1 cellular context compared by ENCODE assay signal in genomic region chr1:42381424-42381673, GRCh38.
TF ChIP-seq lines count a peak whose summit lies in the region.

No MANE protein-coding gene starts in this region.

TF ChIP-seq in GM12878, 131 proteins besides CTCF, POLR2A, EP300 and RAD21 (continued from another document):
- TF ChIP-seq BCL11A (IDR thresholded peaks at IDR 0.05; ENCODE audit: low read depth, low read length) (no peak), HDGF (IDR thresholded peaks at IDR 0.05) (no peak), MEF2B (IDR thresholded peaks at IDR 0.05; ENCODE audit: partially characterized antibody, poor library complexity, severe bottlenecking) (no peak), RB1 (IDR thresholded peaks at IDR 0.05; ENCODE audit: borderline replicate concordance) (no peak), CHD1 (IDR thresholded peaks at IDR 0.05; ENCODE audit: low read depth, low read length) (no peak), CREB1 (IDR thresholded peaks at IDR 0.05; ENCODE audit: low read depth) (no peak), SIX5 (IDR thresholded peaks at IDR 0.05; ENCODE audit: low read depth, low read length, severe bottlenecking) (no peak), ZBTB40 (IDR thresholded peaks at IDR 0.05; ENCODE audit: borderline replicate concordance) (no peak), KAT2A (conservative IDR thresholded peaks at IDR 0.05; ENCODE audit: control insufficient read depth, low read depth, low read length) (no peak), BACH1 (IDR thresholded peaks at IDR 0.05; ENCODE audit: borderline replicate concordance) (no peak)
